23 cellular contexts compared by ENCODE assay signal in the genomic region with DNA sequence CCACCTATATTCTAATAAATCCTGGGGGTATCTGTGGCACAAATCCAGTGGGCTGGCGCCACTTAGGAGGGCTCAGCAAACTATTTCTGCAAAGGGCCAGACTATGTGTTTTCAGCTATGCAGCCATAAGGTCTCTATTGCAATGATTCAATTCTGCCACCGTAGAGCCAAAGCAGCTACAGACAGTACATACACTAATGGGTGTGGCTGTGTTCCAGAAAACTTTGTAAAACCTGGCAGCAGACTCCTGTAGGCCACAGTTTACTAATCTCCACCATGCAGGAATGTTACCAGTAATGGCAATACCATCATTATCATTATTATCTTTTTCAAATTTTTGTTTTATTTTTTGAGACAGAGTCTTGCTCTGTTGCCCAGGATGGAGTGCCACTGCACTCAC.
"Had no signal": no experiment of that assay in that cellular context is flagged by ENCODE, and none has a peak within 500 bp of the region (broad histone marks: within the 10 kb centered on the region; RNA-seq: fewer than 3 reads in every experiment).

No MANE protein-coding gene starts in this region.

- H3K27me3 ChIP-seq: colonic mucosa, foreskin keratinocyte, upper lobe of left lung had no signal

- H3K27ac ChIP-seq: colonic mucosa, foreskin keratinocyte, left ventricle myocardium inferior, spleen, thoracic aorta, upper lobe of left lung had no signal

- H3K9me3 ChIP-seq: colonic mucosa, left ventricle myocardium inferior, spleen, thoracic aorta, upper lobe of left lung had no signal

- H3K36me3 Mint-ChIP-seq: activated naive CD8-positive, alpha-beta T cell; natural killer cell had no signal

- H3K9me3 Mint-ChIP-seq: activated B cell treated with CpG ODN at 0.5 μM for 24 hours; activated T-cell treated with anti-CD3 and anti-CD28 coated beads, Interleukin-2, amount 50 U/mL, for 4 hours; activated T-helper 2 cell treated with anti-CD3 and anti-CD28 coated beads, Interferon-gamma antibody, Interleukin-2, Interleukin-4, amounts not matched to agents 10 μg/mL and 5 μg/mL and 100 μg/mL, durations not matched to agents 14 hours and 24 hours and 36 hours; mesothelial cell of epicardium; natural killer cell had no signal

- H3K4me3 ChIP-seq: colonic mucosa, left ventricle myocardium inferior, spleen, thoracic aorta, upper lobe of left lung had no signal

- H3K36me3 ChIP-seq: colonic mucosa, left ventricle myocardium inferior, spleen, thoracic aorta, upper lobe of left lung had no signal

- H3K27me3 Mint-ChIP-seq: progenitor cell of endocrine pancreas had no signal

- DNase-seq: activated B cell treated with CpG ODN at 0.5 μM for 24 hours; activated CD4-positive, alpha-beta T cell treated with anti-CD3 and anti-CD28 coated beads for 36 hours; activated CD4-positive, alpha-beta T cell treated with anti-CD3 and anti-CD28 coated beads, Interleukin-2, amount 50 U/mL, for 4 hours; activated CD8-positive, alpha-beta memory T cell treated with anti-CD3 and anti-CD28 coated beads for 24 hours; activated CD8-positive, alpha-beta memory T cell treated with anti-CD3 and anti-CD28 coated beads, Interleukin-2, amount 50 U/mL, for 4 hours; activated naive CD4-positive, alpha-beta T cell; activated T-cell treated with anti-CD3 and anti-CD28 coated beads, Interleukin-2, amount 50 U/mL, for 4 hours; colonic mucosa; foreskin keratinocyte; kidney glomerular epithelial cell; left ventricle myocardium inferior; natural killer cell; retina; spleen; stimulated activated CD4-positive, alpha-beta T cell treated with anti-CD3 and anti-CD28 coated beads, Interleukin-4, amount 100 ng/mL, for 1 hour; stimulated activated naive CD4-positive, alpha-beta T cell; T-helper 17 cell; upper lobe of left lung had no signal

- H3K4me3 Mint-ChIP-seq: activated B cell treated with CpG ODN at 0.5 μM for 24 hours; activated CD4-positive, alpha-beta T cell treated with anti-CD3 and anti-CD28 coated beads for 36 hours; activated naive CD8-positive, alpha-beta T cell; activated T-cell treated with anti-CD3 and anti-CD28 coated beads, Interleukin-2, amount 50 U/mL, for 4 hours; mesothelial cell of epicardium; natural killer cell; T-helper 17 cell had no signal

- H3K4me1 ChIP-seq: colonic mucosa, foreskin keratinocyte had no signal

- ATAC-seq: activated CD4-positive, alpha-beta T cell treated with anti-CD3 and anti-CD28 coated beads for 36 hours; activated T-cell treated with anti-CD3 and anti-CD28 coated beads, Interleukin-2, amount 50 U/mL, for 4 hours; foreskin keratinocyte; natural killer cell; T-helper 17 cell had no signal

- H3K27ac Mint-ChIP-seq: activated B cell treated with CpG ODN at 0.5 μM for 24 hours; activated CD4-positive, alpha-beta T cell treated with anti-CD3 and anti-CD28 coated beads for 36 hours; activated naive CD8-positive, alpha-beta T cell; activated T-helper 2 cell treated with anti-CD3 and anti-CD28 coated beads, Interferon-gamma antibody, Interleukin-2, Interleukin-4, amounts not matched to agents 10 μg/mL and 5 μg/mL and 100 μg/mL, durations not matched to agents 14 hours and 24 hours and 36 hours; natural killer cell; progenitor cell of endocrine pancreas; T-helper 17 cell had no signal

- H3K4me1 Mint-ChIP-seq: activated CD4-positive, alpha-beta T cell treated with anti-CD3 and anti-CD28 coated beads for 36 hours; natural killer cell; T-helper 17 cell had no signal
